In genomic region chr6:112237644-112238043, GRCh38 we compare ENCODE assay signal across 12 cellular contexts. TPM values are rescaled to one million over a fixed set of nuclear protein-coding genes. Genes with fewer than 3 reads are reported as not detected.
DNase-seq lines count a peak whose midpoint lies in the region; ATAC-seq, FAIRE-seq and TF ChIP-seq lines count a peak whose summit lies in the region.
"Had no signal": no experiment of that assay in that cellular context is flagged by ENCODE, and none has a peak within 500 bp of the region (broad histone marks: within the 10 kb centered on the region; RNA-seq: fewer than 3 reads in every experiment).

No MANE protein-coding gene starts in this region.

- H3K27ac Mint-ChIP-seq in HFFc6 = no peak overlapping the region; the same call in 1 of the 2 replicates
- H3K27ac Mint-ChIP-seq: activated naive CD8-positive, alpha-beta T cell treated with anti-CD3 and anti-CD28 coated beads, Interleukin-2, amount 50 U/mL, for 24 hours; H9; naive B cell had no signal

- POLR2A ChIA-PET in HepG2 (lab: Yijun Ruan, JAX) = no interaction called here

- H3K4me1 ChIP-seq in HepG2 (ENCODE audit: insufficient read depth, low read length) (no peaks in the 10 kb centered on the region), tibial artery (peaks cover 0 to 73% (median 32%) of the 10 kb centered on the region in 4 donors)

- DNase-seq in LHCN-M2 (ENCODE audit: low read depth) = peak; percentile 86
- DNase-seq in dedifferentiated amniotic fluid mesenchymal stem cell (ENCODE audit: extremely low spot score) = peak; percentile 76
- DNase-seq in HepG2 (ENCODE audit: low spot score) = no peak
- peak; percentile 81 to 90 for DNase-seq in tibial artery
- DNase-seq in HT-29 (ENCODE audit: low spot score) = no peak
- DNase-seq in NCI-H510A treated with DMSO at 0.1 percent for 48 hours (lab: John Stamatoyannopoulos, UW) = no peak
- DNase-seq in HFFc6 = no peak
- DNase-seq: activated naive CD8-positive, alpha-beta T cell treated with anti-CD3 and anti-CD28 coated beads, Interleukin-2, amount 50 U/mL, for 24 hours; H9; naive B cell; PC-9 had no signal

- no peak for FAIRE-seq in HepG2 (lab: Jason Lieb, UNC)

- intact Hi-C loops in HepG2 (cut with micrococcal nuclease; ENCODE audit: unreplicated experiment) (no loop called here), tibial artery (cut with DNase I; ENCODE audit: low total_unique reads) (no loop called here)

- H3K27me3 ChIP-seq in HepG2 (ENCODE audit: control insufficient read depth in 1 of 2, insufficient read depth in 2 of 2, low read length in 2 of 2) (no peaks in the 10 kb centered on the region; a peak in 1 of 5 replicates), tibial artery (no peaks in the 10 kb centered on the region)

- TF ChIP-seq CTCF in HepG2 (CRISPR knock-in tag; IDR thresholded peaks at IDR 0.05) (no peak), tibial artery (IDR thresholded peaks at IDR 0.05) (no peak), HFFc6 (IDR thresholded peaks at IDR 0.05) (no peak)

- no peak overlapping the region for H2AFZ ChIP-seq in HepG2 (ENCODE audit: low read length)
- H2AFZ ChIP-seq: PC-9 had no signal

- no peaks in the 10 kb centered on the region for H3K27me3 Mint-ChIP-seq in HFFc6 (ENCODE audit: insufficient read depth)

- no peak overlapping the region for H3K4me3 ChIP-seq in HepG2 (replicated peaks in 1 of 3; ENCODE audit: insufficient read depth in 1 of 3, low read depth in 2 of 3, low read length in 3 of 3)
- H3K4me3 ChIP-seq in tibial artery = no peak overlapping the region
- H3K4me3 ChIP-seq: PC-9 had no signal

- H3K27ac ChIP-seq in HepG2 (ENCODE audit: extremely low read length, insufficient read depth, low read length) (no peak overlapping the region), tibial artery (peak overlapping the region; percentile 72)
- H3K27ac ChIP-seq: PC-9 had no signal

- WGBS in HepG2 (ENCODE audit: low lambda C conversion rate) = 14% methylated on average over 3 of the region's 3 CpGs

- H3K4me3 Mint-ChIP-seq in HFFc6 = no peak overlapping the region
- H3K4me3 Mint-ChIP-seq: activated naive CD8-positive, alpha-beta T cell treated with anti-CD3 and anti-CD28 coated beads, Interleukin-2, amount 50 U/mL, for 24 hours; H9; naive B cell had no signal

- no peak overlapping the region for H3K4me2 ChIP-seq in HepG2 (ENCODE audit: low read depth, low read length)
- H3K4me2 ChIP-seq: PC-9 had no signal

- no peak for TF ChIP-seq POLR2A in HepG2 (IDR thresholded peaks at IDR 0.05; ENCODE audit: insufficient read depth in 1 of 2, low read depth in 2 of 2, low read length in 2 of 2)

- H3K36me3 ChIP-seq in HepG2 (replicated peaks in 1 of 2; ENCODE audit: control insufficient read depth in 1 of 2, insufficient read depth in 2 of 2, low read length in 2 of 2) = no peaks in the 10 kb centered on the region
- no peaks in the 10 kb centered on the region for H3K36me3 ChIP-seq in tibial artery

- TF ChIP-seq RAD21 in HepG2 (CRISPR knock-in tag; IDR thresholded peaks at IDR 0.05) = no peak

- no TSS peak for BruUV-seq in HepG2 (replicated peaks; lab: Mats Ljungman, UMichigan)

- CTCF ChIA-PET in HepG2 (lab: Yijun Ruan, JAX; ENCODE audit: low intra/inter-chr PET ratio, low total read pairs) = no interaction called here

- H3K9ac ChIP-seq in HepG2 (ENCODE audit: insufficient read depth, low read depth, low read length) = no peak overlapping the region

- H3K4me1 Mint-ChIP-seq in HFFc6 (ENCODE audit: low read depth) = peaks cover 72% of the 10 kb centered on the region
- H3K4me1 Mint-ChIP-seq: H9, naive B cell had no signal

- peaks cover 6% of the 10 kb centered on the region; the same call in 1 of the 2 replicates for H3K36me3 Mint-ChIP-seq in HFFc6 (ENCODE audit: low read depth)
- H3K36me3 Mint-ChIP-seq: naive B cell had no signal

- H3K9me3 Mint-ChIP-seq in HFFc6 = no peaks in the 10 kb centered on the region
- H3K9me3 Mint-ChIP-seq: activated naive CD8-positive, alpha-beta T cell treated with anti-CD3 and anti-CD28 coated beads, Interleukin-2, amount 50 U/mL, for 24 hours; H9; naive B cell had no signal

- ATAC-seq in HepG2 = no peak
- no peak for ATAC-seq in HG03520 (IDR thresholded peaks at IDR 0.05; ENCODE audit: unreplicated experiment)
- ATAC-seq: activated naive CD8-positive, alpha-beta T cell treated with anti-CD3 and anti-CD28 coated beads, Interleukin-2, amount 50 U/mL, for 24 hours had no signal

- H4K20me1 ChIP-seq in HepG2 (ENCODE audit: insufficient read depth, low read length) = no peaks in the 10 kb centered on the region

- no peak for TF ChIP-seq EP300 in HepG2 (IDR thresholded peaks at IDR 0.05; ENCODE audit: low read depth in 2 of 2, low read length in 2 of 2)
- no peak for TF ChIP-seq EP300 in HepG2 (CRISPR knock-in tag; IDR thresholded peaks at IDR 0.05; ENCODE audit: borderline replicate concordance)

- no peaks in the 10 kb centered on the region for H3K79me2 ChIP-seq in HepG2 (ENCODE audit: insufficient read depth, low read length)

- in situ Hi-C loops in HepG2 (cut with HindIII; ENCODE audit: extremely low pct_ligation_motif_present, low pct_unique_long_range_greater_than_20kb) = no loop called here

- H3K9me3 ChIP-seq in HepG2 (ENCODE audit: low read length) (no peaks in the 10 kb centered on the region), tibial artery (no peaks in the 10 kb centered on the region)

TF ChIP-seq in HepG2, 621 proteins besides CTCF, POLR2A, EP300 and RAD21:
- no peak for TF ChIP-seq PLSCR1 (CRISPR knock-in tag; IDR thresholded peaks at IDR 0.05; ENCODE audit: borderline replicate concordance)
- peak; percentile 43; the same call in 1 of the 2 replicates for TF ChIP-seq CEBPB (IDR thresholded peaks at IDR 0.05; ENCODE audit: borderline replicate concordance, low read depth, low read length)
- no peak for TF ChIP-seq ZNF629 (CRISPR knock-in tag; conservative IDR thresholded peaks at IDR 0.05)
TF ChIP-seq in HepG2: peak in this region for 1.

RNA-seq across cellular contexts. Expression of gene LAMA4, which starts 16.7 kb away (rescaled TPM):
- total RNA-seq in LHCN-M2 (2014; rRNA removed) (6.5 and 6.8 TPM in 2 replicates), HepG2 (2016; rRNA removed; fragmentation: Illumina TruSeq; extraction: Trizol) (not detected in 2 replicates)
- polyA plus RNA-seq in LHCN-M2 (2012) = 0.16 TPM
- not detected in 2 replicates for total RNA-seq in HepG2 (2016; cell fraction: cytosol; rRNA removed; fragmentation: Illumina TruSeq; extraction: Trizol; ENCODE audit: low read depth)
- total RNA-seq in HepG2 (2016; cell fraction: insoluble cytoplasmic fraction; rRNA removed; fragmentation: Illumina TruSeq; extraction: Trizol) = not detected in 2 replicates
- not detected in 2 replicates for total RNA-seq in HepG2 (2016; cell fraction: membrane; rRNA removed; fragmentation: Illumina TruSeq; extraction: Trizol)
- total RNA-seq in HepG2 (2016; cell fraction: nucleus; rRNA removed; fragmentation: Illumina TruSeq; extraction: Trizol) = not detected in 2 replicates
- polyA plus RNA-seq in HepG2 (2011; rRNA removed) = not detected in 2 replicates
- not detected in 2 replicates for polyA plus RNA-seq in HepG2 (2011; cell fraction: cytosol; rRNA removed)
- not detected in 2 replicates for polyA plus RNA-seq in HepG2 (2011; cell fraction: nucleus; rRNA removed)
- 0.05 TPM in 1 of 2 replicates, not detected in the other for polyA plus RNA-seq in HepG2 (2012)
- not detected in 2 replicates for polyA plus RNA-seq in HepG2 (2016; cell fraction: cytosol; fragmentation: Illumina TruSeq; extraction: Trizol; ENCODE audit: low read depth)
- polyA plus RNA-seq in HepG2 (2016; cell fraction: insoluble cytoplasmic fraction; fragmentation: Illumina TruSeq; extraction: Trizol; ENCODE audit: low read depth) = not detected in 2 replicates
- polyA plus RNA-seq in HepG2 (2016; cell fraction: membrane; fragmentation: Illumina TruSeq; extraction: Trizol; ENCODE audit: low read depth) = not detected in 2 replicates
- polyA plus RNA-seq in HepG2 (2016; cell fraction: nucleus; fragmentation: Illumina TruSeq; extraction: Trizol; ENCODE audit: insufficient read depth, low read depth) = not detected in 2 replicates
- polyA minus RNA-seq in HepG2 (2011; rRNA and poly(A)+ RNA removed; ENCODE audit: low replicate concordance) = 0.30 TPM in 1 of 2 replicates, not detected in the other
- polyA minus RNA-seq in HepG2 (2011; cell fraction: cytosol; rRNA and poly(A)+ RNA removed) = not detected in 2 replicates
- not detected in 2 replicates for polyA minus RNA-seq in HepG2 (2011; cell fraction: nucleus; rRNA and poly(A)+ RNA removed)
- total RNA-seq in HT-29 (2014; rRNA removed; shearing (Covaris generic)) = not detected in 2 replicates
- total RNA-seq in HFFc6 (2021; fragmentation: NEBNext Ultra II Directional; extraction: Animal tissue kit (Norgen Biotek cat#: 25700)) = 100 to 1,000 TPM in 2 of 6 experiments, 10 to 100 TPM in 4; 80.6 to 130 (median 89.8) TPM

Comparison
In these comparisons a context has a peak if more than half of its experiments do, and no peak if none do; other contexts are left out.
1. DNase-seq: peak in LHCN-M2 (single experiment), dedifferentiated amniotic fluid mesenchymal stem cell (single experiment) and tibial artery (2 of 2); none in HepG2 (single experiment), HT-29 (single experiment), NCI-H510A treated with DMSO at 0.1 percent for 48 hours (single experiment) and HFFc6 (single experiment).
2. RNA of gene LAMA4, which starts 16.7 kb away (total RNA-seq): 80.6 to 130 TPM in HFFc6; 6.5 to 6.8 TPM in LHCN-M2, not detected in HepG2 and not detected in HT-29; every median in the first group is over 10 times any median in the second.